Comparison of ENCODE assay signal across 8 cellular contexts in genomic region chr2:79219383-79219988, GRCh38.
DNase-seq lines count a peak whose midpoint lies in the region; ATAC-seq and TF ChIP-seq lines count a peak whose summit lies in the region.

No MANE protein-coding gene starts in this region.

- peak; percentile 85 for ATAC-seq in HG02759 (IDR thresholded peaks at IDR 0.05; ENCODE audit: unreplicated experiment)
- ATAC-seq in GM19397 (IDR thresholded peaks at IDR 0.05; ENCODE audit: unreplicated experiment) = no peak

- DNase-seq in AG10803 (ENCODE audit: low read depth) (peak; percentile 42), GM04504 (ENCODE audit: low read depth) (peak; percentile 8), NCI-H2196 (lab: John Stamatoyannopoulos, UW; ENCODE audit: unreplicated experiment) (peak; percentile 53), astrocyte of the hippocampus (ENCODE audit: low read depth, low spot score) (peak; percentile 44), kidney tubule cell (ENCODE audit: low spot score) (peak; percentile 62), dedifferentiated amniotic fluid mesenchymal stem cell (ENCODE audit: extremely low spot score) (no peak)

- TF ChIP-seq CTCF in AG10803 (conservative IDR thresholded peaks at IDR 0.05; ENCODE audit: low read length) = peak; percentile 71

- H3K4me3 ChIP-seq in AG10803 (ENCODE audit: low read length) = no peak overlapping the region
